Comparison of ENCODE assay signal across 19 cellular contexts in the genomic region with DNA sequence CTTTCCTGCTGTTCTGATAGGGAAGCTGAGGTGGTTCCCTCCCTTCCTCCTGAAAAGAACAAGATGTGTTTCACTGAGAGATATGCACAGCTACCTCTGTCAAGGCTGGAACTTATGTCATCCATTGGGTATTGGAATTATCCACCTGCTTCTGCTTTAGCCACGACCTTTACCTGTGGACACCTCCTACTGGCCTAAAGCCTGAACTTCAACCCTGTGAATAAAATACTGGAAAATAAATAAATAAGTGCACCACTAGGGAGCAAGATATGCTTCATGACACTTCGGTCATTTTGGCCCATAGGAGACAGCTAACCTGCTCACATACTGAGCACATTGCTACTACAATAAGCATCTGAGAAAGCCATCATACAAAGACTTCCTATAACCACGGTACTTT.
DNase-seq lines count a peak whose midpoint lies in the region; ATAC-seq and TF ChIP-seq lines count a peak whose summit lies in the region.
"Had no signal": no experiment of that assay in that cellular context is flagged by ENCODE, and none has a peak within 500 bp of the region (broad histone marks: within the 10 kb centered on the region; RNA-seq: fewer than 3 reads in every experiment).

No MANE protein-coding gene starts in this region.

- TF ChIP-seq CTCF in C4-2B (conservative IDR thresholded peaks at IDR 0.05), result peak; percentile 56
- peak; percentile 46 for TF ChIP-seq CTCF in Loucy (conservative IDR thresholded peaks at IDR 0.05; ENCODE audit: low read length)
- peak; percentile 74 for TF ChIP-seq CTCF in endodermal cell (conservative IDR thresholded peaks at IDR 0.05)
- TF ChIP-seq CTCF in neural progenitor cell (IDR thresholded peaks at IDR 0.05), result no peak
- TF ChIP-seq CTCF in GM20000 (IDR thresholded peaks at IDR 0.05; ENCODE audit: extremely low read depth, missing control alignments), result no peak

- H3K27ac ChIP-seq in C4-2B, result no peak overlapping the region
- no peak overlapping the region for H3K27ac ChIP-seq in endodermal cell (ENCODE audit: low read depth, low read length)
- no peak overlapping the region for H3K27ac ChIP-seq in neural progenitor cell
- H3K27ac ChIP-seq: heart left ventricle, sigmoid colon had no signal

- no peak overlapping the region for H3K27ac Mint-ChIP-seq in endodermal cell
- H3K27ac Mint-ChIP-seq in neural progenitor cell, result no peak overlapping the region
- H3K27ac Mint-ChIP-seq: activated naive CD8-positive, alpha-beta T cell had no signal

- peaks cover 3% of the 10 kb centered on the region for H3K4me1 Mint-ChIP-seq in endodermal cell
- no peaks in the 10 kb centered on the region for H3K4me1 Mint-ChIP-seq in neural progenitor cell

- H4K20me1 ChIP-seq in Loucy (ENCODE audit: insufficient read depth, low read length, poor library complexity, severe bottlenecking) (no peaks in the 10 kb centered on the region), neural progenitor cell (ENCODE audit: low read depth) (no peaks in the 10 kb centered on the region)

- peak; percentile 55 for DNase-seq in endodermal cell
- DNase-seq in neural progenitor cell (ENCODE audit: low spot score), result no peak
- no peak for DNase-seq in NCI-H1048 (lab: John Stamatoyannopoulos, UW)
- no peak for DNase-seq in GM20000 (ENCODE audit: low spot score)
- DNase-seq: activated T-cell treated with anti-CD3 and anti-CD28 coated beads, Interleukin-2, amount 50 U/mL, for 1 hour; GDM1; heart left ventricle; kidney glomerular epithelial cell; midbrain; NCI-H2029; NCI-H524 treated with DMSO at 0.1 percent for 48 hours; RPMI8226; sigmoid colon; stimulated activated CD4-positive, alpha-beta T cell treated with anti-CD3 and anti-CD28 coated beads, Interleukin-2, amount 100 ng/mL, for 24 hours had no signal

- ATAC-seq in GM18907 (IDR thresholded peaks at IDR 0.05; ENCODE audit: unreplicated experiment), result peak; percentile 46
- ATAC-seq in GM21423 (IDR thresholded peaks at IDR 0.05; ENCODE audit: unreplicated experiment), result no peak
- ATAC-seq: heart left ventricle had no signal

- H3K36me3 Mint-ChIP-seq in endodermal cell (ENCODE audit: low read depth), result no peaks in the 10 kb centered on the region
- H3K36me3 Mint-ChIP-seq in neural progenitor cell, result no peaks in the 10 kb centered on the region
- H3K36me3 Mint-ChIP-seq: activated naive CD8-positive, alpha-beta T cell had no signal

- H3K4me3 ChIP-seq in Loucy (ENCODE audit: low read length, poor library complexity, severe bottlenecking) (no peak overlapping the region), endodermal cell (ENCODE audit: low read length) (no peak overlapping the region), neural progenitor cell (no peak overlapping the region)
- H3K4me3 ChIP-seq: heart left ventricle, sigmoid colon had no signal

- H3K27me3 Mint-ChIP-seq in endodermal cell (ENCODE audit: insufficient read depth) (no peaks in the 10 kb centered on the region), neural progenitor cell (ENCODE audit: insufficient read depth, low read depth) (no peaks in the 10 kb centered on the region)
- H3K27me3 Mint-ChIP-seq: activated naive CD8-positive, alpha-beta T cell had no signal

- H3K4me1 ChIP-seq in Loucy (ENCODE audit: insufficient read depth, low read length, poor library complexity, severe bottlenecking) (no peaks in the 10 kb centered on the region), endodermal cell (ENCODE audit: control insufficient read depth, insufficient read depth, low read length) (no peaks in the 10 kb centered on the region), neural progenitor cell (no peaks in the 10 kb centered on the region)
- H3K4me1 ChIP-seq: heart left ventricle, sigmoid colon had no signal

- H3K9me3 Mint-ChIP-seq in endodermal cell (peaks cover 8% of the 10 kb centered on the region), neural progenitor cell (no peaks in the 10 kb centered on the region)

- H3K9me3 ChIP-seq in Loucy (ENCODE audit: insufficient read depth, low read depth, low read length), result no peaks in the 10 kb centered on the region
- no peaks in the 10 kb centered on the region for H3K9me3 ChIP-seq in endodermal cell (ENCODE audit: control insufficient read depth, low read length)
- H3K9me3 ChIP-seq in neural progenitor cell (ENCODE audit: low read depth), result no peaks in the 10 kb centered on the region
- H3K9me3 ChIP-seq: sigmoid colon had no signal

- H3K79me2 ChIP-seq in Loucy (ENCODE audit: insufficient read depth, low read length) (no peaks in the 10 kb centered on the region), neural progenitor cell (ENCODE audit: low read depth) (no peaks in the 10 kb centered on the region)

- H3K4me3 Mint-ChIP-seq in endodermal cell, result no peak overlapping the region
- no peak overlapping the region for H3K4me3 Mint-ChIP-seq in neural progenitor cell
- H3K4me3 Mint-ChIP-seq: activated naive CD8-positive, alpha-beta T cell had no signal

- H3K36me3 ChIP-seq in Loucy (ENCODE audit: insufficient read depth, low read length) (no peaks in the 10 kb centered on the region), endodermal cell (ENCODE audit: control insufficient read depth, insufficient read depth, low read length) (no peaks in the 10 kb centered on the region), neural progenitor cell (no peaks in the 10 kb centered on the region)
- H3K36me3 ChIP-seq: heart left ventricle, sigmoid colon had no signal

- 78 to 88% methylated on average over 1 to 3 of the region's 3 CpGs for WGBS in endodermal cell (ENCODE audit: insufficient coverage in 1 of 2, insufficient read length in 1 of 2), 2 experiments

- H3F3A ChIP-seq in Loucy (ENCODE audit: low read depth) (no peaks in the 10 kb centered on the region), neural progenitor cell (ENCODE audit: low read depth) (no peaks in the 10 kb centered on the region)

- no peaks in the 10 kb centered on the region for H3K27me3 ChIP-seq in Loucy (ENCODE audit: insufficient read depth, low read length, poor library complexity, severe bottlenecking)
- H3K27me3 ChIP-seq in endodermal cell (ENCODE audit: control insufficient read depth, insufficient read depth, low read length, poor library complexity, severe bottlenecking), result no peaks in the 10 kb centered on the region
- H3K27me3 ChIP-seq in neural progenitor cell, result no peaks in the 10 kb centered on the region
- H3K27me3 ChIP-seq: heart left ventricle, sigmoid colon had no signal

- H3K4me2 ChIP-seq in Loucy (ENCODE audit: low read depth, low read length, poor library complexity, severe bottlenecking) (no peak overlapping the region), neural progenitor cell (no peak overlapping the region)

- H3K9me2 ChIP-seq in Loucy (replicated peaks; ENCODE audit: low read depth, low read length), result no peaks in the 10 kb centered on the region

- H2AFZ ChIP-seq in Loucy (ENCODE audit: low read length) (no peak overlapping the region), neural progenitor cell (replicated peaks) (no peak overlapping the region)

- H3K9ac ChIP-seq in Loucy (ENCODE audit: low read depth, low read length, poor library complexity, severe bottlenecking) (no peak overlapping the region), endodermal cell (ENCODE audit: extremely low read depth, low read length, poor library complexity, severe bottlenecking) (no peak overlapping the region), neural progenitor cell (no peak overlapping the region)

Comparison
In these comparisons a context has a peak if more than half of its experiments do, and no peak if none do; other contexts are left out.
1. CTCF ChIP-seq: peak in C4-2B (single experiment), Loucy (single experiment) and endodermal cell (single experiment); none in neural progenitor cell (single experiment) and GM20000 (single experiment).